ENCODE assay signal across 21 cellular contexts in genomic region chr14:100526632-100527031, GRCh38.
DNase-seq lines count a peak whose midpoint lies in the region; ATAC-seq, FAIRE-seq and TF ChIP-seq lines count a peak whose summit lies in the region.
"Had no signal": no experiment of that assay in that cellular context is flagged by ENCODE, and none has a peak within 500 bp of the region (broad histone marks: within the 10 kb centered on the region; RNA-seq: fewer than 3 reads in every experiment).

No MANE protein-coding gene starts in this region.

- in situ Hi-C loops in HepG2 (cut with HindIII; ENCODE audit: extremely low pct_ligation_motif_present, low pct_unique_long_range_greater_than_20kb): no loop called here

- no peaks in the 10 kb centered on the region for H3K27me3 Mint-ChIP-seq in activated CD4-positive, alpha-beta memory T cell treated with anti-CD3 and anti-CD28 coated beads for 36 hours
- no peaks in the 10 kb centered on the region for H3K27me3 Mint-ChIP-seq in H9 (ENCODE audit: low read depth)
- H3K27me3 Mint-ChIP-seq: central memory CD8-positive, alpha-beta T cell; IgD-negative memory B cell had no signal

- H2AFZ ChIP-seq in HepG2 (ENCODE audit: low read length) (no peak overlapping the region), OCI-LY7 (ENCODE audit: low read length) (no peak overlapping the region), H9 (ENCODE audit: low read length) (no peak overlapping the region)
- H2AFZ ChIP-seq: neural progenitor cell had no signal

- no peak overlapping the region for H2BK5ac ChIP-seq in H9 (ENCODE audit: insufficient read length, low read length)

- H3K18ac ChIP-seq in H9 (ENCODE audit: insufficient read length, low read depth, low read length): no peak overlapping the region

- H3K23ac ChIP-seq in H9 (ENCODE audit: insufficient read length, low read depth, low read length): no peak overlapping the region

- H3K79me2 ChIP-seq in HepG2 (ENCODE audit: insufficient read depth, low read length): no peaks in the 10 kb centered on the region
- H3K79me2 ChIP-seq in OCI-LY7 (ENCODE audit: insufficient read depth, low read depth, low read length): no peaks in the 10 kb centered on the region
- H3K79me2 ChIP-seq in H9 (ENCODE audit: insufficient read depth, low read length): no peaks in the 10 kb centered on the region

- no peak overlapping the region for H4K8ac ChIP-seq in H9 (replicated peaks; ENCODE audit: insufficient read length, low read depth, low read length)

- no peaks in the 10 kb centered on the region for H4K20me1 ChIP-seq in HepG2 (ENCODE audit: insufficient read depth, low read length)
- H4K20me1 ChIP-seq in OCI-LY7 (ENCODE audit: insufficient read depth, low read length): no peaks in the 10 kb centered on the region
- H4K20me1 ChIP-seq in H9 (ENCODE audit: control insufficient read depth, insufficient read depth, insufficient read length): peaks cover 3% of the 10 kb centered on the region

- TF ChIP-seq CTCF in HepG2 (CRISPR knock-in tag; IDR thresholded peaks at IDR 0.05): no peak
- no peak for TF ChIP-seq CTCF in OCI-LY7 (conservative IDR thresholded peaks at IDR 0.05; ENCODE audit: low read length)
- TF ChIP-seq CTCF in H9 (conservative IDR thresholded peaks at IDR 0.05): no peak

- CTCF ChIA-PET in activated CD4-positive, alpha-beta memory T cell treated with anti-CD3 and anti-CD28 coated beads for 36 hours (lab: Charles Lee): interaction anchor here (3.3 to 4.4 kb wide), 2 partner anchors 119 to 127 kb away, joined by 28 to 60 read pairs; no protein-coding TSS in a partner anchor
- CTCF ChIA-PET in HepG2 (lab: Yijun Ruan, JAX; ENCODE audit: low intra/inter-chr PET ratio, low total read pairs): no interaction called here
- CTCF ChIA-PET in OCI-LY7 (lab: Charles Lee; ENCODE audit: unreplicated experiment): no interaction called here

- H3K4me3 Mint-ChIP-seq in activated CD4-positive, alpha-beta memory T cell treated with anti-CD3 and anti-CD28 coated beads for 36 hours: no peak overlapping the region
- no peak overlapping the region for H3K4me3 Mint-ChIP-seq in H9
- H3K4me3 Mint-ChIP-seq: central memory CD8-positive, alpha-beta T cell; endodermal cell; IgD-negative memory B cell; mesothelial cell of epicardium; neural progenitor cell had no signal

- no peak for TF ChIP-seq POLR2A in HepG2 (IDR thresholded peaks at IDR 0.05; ENCODE audit: insufficient read depth in 1 of 2, low read depth in 2 of 2, low read length in 2 of 2)

- no peak overlapping the region for H3K27ac ChIP-seq in HepG2 (ENCODE audit: extremely low read length, insufficient read depth, low read length)
- no peak overlapping the region for H3K27ac ChIP-seq in OCI-LY7 (ENCODE audit: low read depth, low read length, poor library complexity, severe bottlenecking)
- no peak overlapping the region for H3K27ac ChIP-seq in H9 (ENCODE audit: insufficient read length, low read depth, low read length)
- H3K27ac ChIP-seq: adrenal gland, neural progenitor cell had no signal

- BruUV-seq in HepG2 (replicated peaks; lab: Mats Ljungman, UMichigan): no TSS peak
- BruUV-seq in OCI-LY7 (replicated peaks; lab: Mats Ljungman, UMichigan): no TSS peak

- H3K9me3 Mint-ChIP-seq in activated CD4-positive, alpha-beta memory T cell treated with anti-CD3 and anti-CD28 coated beads for 36 hours: no peaks in the 10 kb centered on the region
- H3K9me3 Mint-ChIP-seq in H9: no peaks in the 10 kb centered on the region
- H3K9me3 Mint-ChIP-seq: central memory CD8-positive, alpha-beta T cell; endodermal cell; IgD-negative memory B cell; mesothelial cell of epicardium; neural progenitor cell had no signal

- H3K4me2 ChIP-seq in HepG2 (ENCODE audit: low read depth, low read length): no peak overlapping the region
- no peak overlapping the region for H3K4me2 ChIP-seq in OCI-LY7 (ENCODE audit: low read length)
- H3K4me2 ChIP-seq in H9 (ENCODE audit: insufficient read depth, insufficient read length, low read length): no peak overlapping the region
- H3K4me2 ChIP-seq: neural progenitor cell had no signal

- H3K9ac ChIP-seq in HepG2 (ENCODE audit: insufficient read depth, low read depth, low read length): no peak overlapping the region
- no peak overlapping the region for H3K9ac ChIP-seq in H9 (ENCODE audit: extremely low read depth, insufficient read length, low read length)
- H3K9ac ChIP-seq: neural progenitor cell had no signal

- no peak overlapping the region for H2AK5ac ChIP-seq in H9 (ENCODE audit: insufficient read length, low read length)

- no peaks in the 10 kb centered on the region for H3K23me2 ChIP-seq in H9 (ENCODE audit: insufficient read length, low read depth, low read length, poor library complexity, severe bottlenecking)

- no peak overlapping the region for H4K91ac ChIP-seq in H9 (ENCODE audit: insufficient read length, low read depth, low read length)

- POLR2A ChIA-PET in activated CD4-positive, alpha-beta memory T cell treated with anti-CD3 and anti-CD28 coated beads for 36 hours (lab: Charles Lee): no interaction called here
- POLR2A ChIA-PET in HepG2 (lab: Yijun Ruan, JAX): no interaction called here
- POLR2A ChIA-PET in OCI-LY7 (lab: Charles Lee): no interaction called here

- no peak overlapping the region for H2BK120ac ChIP-seq in H9 (ENCODE audit: low read depth, low read length, poor library complexity, severe bottlenecking)

- H3K14ac ChIP-seq in H9 (ENCODE audit: insufficient read depth, low read length): no peak overlapping the region

- H4K5ac ChIP-seq in H9 (ENCODE audit: insufficient read length, low read depth, low read length): no peak overlapping the region

- no peaks in the 10 kb centered on the region for H3K4me1 Mint-ChIP-seq in activated CD4-positive, alpha-beta memory T cell treated with anti-CD3 and anti-CD28 coated beads for 36 hours (ENCODE audit: low read depth)
- H3K4me1 Mint-ChIP-seq in H9: peaks cover 8 to 9% of the 10 kb centered on the region in 2 experiments; a peak in 3 of 4 replicates
- H3K4me1 Mint-ChIP-seq: central memory CD8-positive, alpha-beta T cell; endodermal cell; IgD-negative memory B cell; mesothelial cell of epicardium had no signal

- no peaks in the 10 kb centered on the region for H3K79me1 ChIP-seq in H9 (ENCODE audit: insufficient read depth, low read depth, low read length, poor library complexity, severe bottlenecking)

- no peak overlapping the region for H2BK15ac ChIP-seq in H9 (ENCODE audit: low read depth, low read length)

- no peak overlapping the region for H3T11ph ChIP-seq in H9 (ENCODE audit: low read length)

- H3K27me3 ChIP-seq in HepG2 (ENCODE audit: control insufficient read depth in 1 of 2, insufficient read depth in 2 of 2, low read length in 2 of 2): no peaks in the 10 kb centered on the region
- no peaks in the 10 kb centered on the region for H3K27me3 ChIP-seq in H9 (ENCODE audit: insufficient read depth, low read length)
- H3K27me3 ChIP-seq: adrenal gland, neural progenitor cell had no signal

- H3K9me3 ChIP-seq in HepG2 (ENCODE audit: low read length): no peaks in the 10 kb centered on the region
- H3K9me3 ChIP-seq in OCI-LY7 (ENCODE audit: low read length): no peaks in the 10 kb centered on the region
- no peaks in the 10 kb centered on the region for H3K9me3 ChIP-seq in H9 (ENCODE audit: control insufficient read depth, low read depth, low read length)
- H3K9me3 ChIP-seq: adrenal gland had no signal

- TF ChIP-seq EP300 in HepG2 (IDR thresholded peaks at IDR 0.05; ENCODE audit: low read depth in 2 of 2, low read length in 2 of 2) (no peak), HepG2 (CRISPR knock-in tag; IDR thresholded peaks at IDR 0.05; ENCODE audit: borderline replicate concordance) (no peak)

- no peaks in the 10 kb centered on the region for H3K36me3 Mint-ChIP-seq in activated CD4-positive, alpha-beta memory T cell treated with anti-CD3 and anti-CD28 coated beads for 36 hours
- H3K36me3 Mint-ChIP-seq in H9 (ENCODE audit: insufficient read depth in 1 of 3, low read depth in 3 of 3): no peaks in the 10 kb centered on the region
- H3K36me3 Mint-ChIP-seq: mesothelial cell of epicardium, neural progenitor cell had no signal

- H3K36me3 ChIP-seq in HepG2 (replicated peaks in 1 of 2; ENCODE audit: control insufficient read depth in 1 of 2, insufficient read depth in 2 of 2, low read length in 2 of 2): peaks cover 0 to 2% of the 10 kb centered on the region in 2 experiments; a peak in 1 of 5 replicates
- no peaks in the 10 kb centered on the region for H3K36me3 ChIP-seq in OCI-LY7 (ENCODE audit: insufficient read depth, low read length)
- H3K36me3 ChIP-seq: neural progenitor cell had no signal

- WGBS in HepG2 (ENCODE audit: low lambda C conversion rate): 94% methylated on average over 2 of the region's 2 CpGs
- WGBS in H9 (ENCODE audit: extremely low coverage, insufficient read length, low lambda C conversion rate): no CpG with 5 or more reads among the region's 2 CpGs

- no peaks in the 10 kb centered on the region for H3K9me2 ChIP-seq in OCI-LY7 (ENCODE audit: insufficient read depth, low read length)

- H3K27ac Mint-ChIP-seq in activated CD4-positive, alpha-beta memory T cell treated with anti-CD3 and anti-CD28 coated beads for 36 hours: no peak overlapping the region
- H3K27ac Mint-ChIP-seq in H9: no peak overlapping the region
- H3K27ac Mint-ChIP-seq: endodermal cell, IgD-negative memory B cell, mesothelial cell of epicardium, neural progenitor cell had no signal

- H3K4me1 ChIP-seq in HepG2 (ENCODE audit: insufficient read depth, low read length): no peaks in the 10 kb centered on the region
- no peaks in the 10 kb centered on the region for H3K4me1 ChIP-seq in OCI-LY7 (ENCODE audit: insufficient read depth, low read length, poor library complexity, severe bottlenecking)
- no peaks in the 10 kb centered on the region for H3K4me1 ChIP-seq in H9 (ENCODE audit: insufficient read depth, low read length)
- H3K4me1 ChIP-seq: adrenal gland had no signal

- H3K56ac ChIP-seq in H9 (ENCODE audit: insufficient read length, low read depth, low read length): no peak overlapping the region

- no peak overlapping the region for H2BK20ac ChIP-seq in H9 (ENCODE audit: low read depth, low read length, poor library complexity, severe bottlenecking)

- no peak overlapping the region for H3K4ac ChIP-seq in H9 (ENCODE audit: low read depth, low read length)

- no peak for ATAC-seq in Right ventricle myocardium inferior
- ATAC-seq in HepG2: peak; percentile 16; the same call in 1 of the 3 replicates
- ATAC-seq: right cardiac atrium had no signal

- intact Hi-C loops in cardiac septum (cut with DNase I): no loop called here
- intact Hi-C loops in Right ventricle myocardium inferior (cut with DNase I): no loop called here
- intact Hi-C loops in activated CD4-positive, alpha-beta memory T cell treated with anti-CD3 and anti-CD28 coated beads for 36 hours (cut with micrococcal nuclease): loop anchor here (2.0 kb wide), 1 partner anchor 118 kb away; no protein-coding TSS in a partner anchor
- intact Hi-C loops in HepG2 (cut with micrococcal nuclease; ENCODE audit: unreplicated experiment): no loop called here
- intact Hi-C loops in OCI-LY7 (cut with micrococcal nuclease; ENCODE audit: unreplicated experiment): loop anchor here (10.0 kb wide), 1 partner anchor 118 kb away; no protein-coding TSS in a partner anchor

- TF ChIP-seq RAD21 in HepG2 (CRISPR knock-in tag; IDR thresholded peaks at IDR 0.05): no peak

- DNase-seq in cardiac septum (ENCODE audit: low spot score) (peak; percentile 47), Right ventricle myocardium inferior (ENCODE audit: missing footprints) (no peak), HepG2 (ENCODE audit: low spot score) (no peak), ureter (ENCODE audit: low spot score) (peak; percentile 41), DMS153 treated with DMSO at 0.1 percent for 48 hours (lab: John Stamatoyannopoulos, UW; ENCODE audit: unreplicated experiment) (no peak), OCI-LY7 (ENCODE audit: low spot score) (no peak), H9 (no peak)
- peak; percentile 9 for DNase-seq in activated CD4-positive, alpha-beta memory T cell treated with anti-CD3 and anti-CD28 coated beads for 36 hours
- DNase-seq: activated CD4-positive, CD25-positive, alpha-beta regulatory T cell; activated CD8-positive, alpha-beta memory T cell treated with anti-CD3 and anti-CD28 coated beads, Interleukin-2, amount 50 U/mL, for 4 hours; endodermal cell; hippocampal formation; NCI-H187 treated with DMSO at 0.1 percent for 48 hours; NCI-H446; SHP77 had no signal

- H3K4me3 ChIP-seq in HepG2 (replicated peaks in 1 of 3; ENCODE audit: insufficient read depth in 1 of 3, low read depth in 2 of 3, low read length in 3 of 3): no peak overlapping the region
- no peak overlapping the region for H3K4me3 ChIP-seq in OCI-LY7 (ENCODE audit: low read depth, low read length, poor library complexity, severe bottlenecking)
- H3K4me3 ChIP-seq: adrenal gland, neural progenitor cell had no signal

- FAIRE-seq in HepG2 (lab: Jason Lieb, UNC): peak; percentile 40

- H2BK12ac ChIP-seq in H9 (ENCODE audit: insufficient read length, low read depth, low read length): no peak overlapping the region

Comparison
In these comparisons a context has a peak if more than half of its experiments do, and no peak if none do; other contexts are left out.
1. DNase-seq: peak in cardiac septum (single experiment), activated CD4-positive, alpha-beta memory T cell treated with anti-CD3 and anti-CD28 coated beads for 36 hours (single experiment) and ureter (single experiment); none in Right ventricle myocardium inferior (single experiment), HepG2 (single experiment), DMS153 treated with DMSO at 0.1 percent for 48 hours (single experiment), OCI-LY7 (single experiment) and H9 (single experiment).
2. intact Hi-C loops: an anchor here in activated CD4-positive, alpha-beta memory T cell treated with anti-CD3 and anti-CD28 coated beads for 36 hours (2.0 kb wide) and OCI-LY7 (10.0 kb wide); none called in cardiac septum, Right ventricle myocardium inferior and HepG2.